In the genomic region with DNA sequence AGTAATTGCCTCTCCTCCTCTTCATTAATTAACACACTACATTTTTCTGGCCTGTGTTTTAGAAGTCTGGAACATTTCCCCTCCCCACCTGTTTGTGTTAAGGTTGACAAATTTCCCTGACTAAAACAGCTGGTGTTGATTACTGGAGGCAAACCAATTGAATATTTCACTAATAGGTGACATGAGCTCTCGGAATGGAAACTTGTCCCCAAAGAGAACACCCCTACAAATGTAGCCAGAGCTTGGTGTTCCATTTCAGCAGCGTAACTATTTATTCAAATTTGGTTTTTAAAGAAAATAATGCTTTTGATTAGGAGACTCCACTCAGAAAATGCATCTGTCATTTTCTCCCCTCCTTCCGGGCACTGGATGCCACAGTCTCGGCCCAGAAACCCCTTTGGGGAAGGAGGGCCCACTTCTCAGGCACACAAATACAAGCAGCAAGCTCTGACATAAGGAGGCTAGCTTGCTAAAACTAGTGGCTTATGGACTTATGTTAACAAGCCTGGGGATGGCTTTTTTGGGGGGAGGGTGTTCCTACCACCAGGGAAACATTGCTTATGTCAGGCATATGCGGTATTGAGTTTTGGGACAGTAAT, we compare ENCODE assay signal across 10 cellular contexts. TPM values are rescaled to one million over a fixed set of nuclear protein-coding genes. Genes with fewer than 3 reads are reported as not detected.
A peak's percentile ranks its signal among the peaks of the same experiment; 100 is the strongest.
DNase-seq lines count a peak whose midpoint lies in the region; ATAC-seq and TF ChIP-seq lines count a peak whose summit lies in the region.
"Had no signal": no experiment of that assay in that cellular context is flagged by ENCODE, and none has a peak within 500 bp of the region (broad histone marks: within the 10 kb centered on the region; RNA-seq: fewer than 3 reads in every experiment).

No MANE protein-coding gene starts in this region.

- ATAC-seq in HG02610 (IDR thresholded peaks at IDR 0.05; ENCODE audit: unreplicated experiment), result no peak

- H3K4me3 ChIP-seq in ascending aorta, result peak overlapping the region; percentile 89 to 92

- H3K4me1 ChIP-seq in ascending aorta, result no peaks in the 10 kb centered on the region

- H3K9me3 ChIP-seq in ascending aorta, result no peaks in the 10 kb centered on the region

- H3K27ac ChIP-seq in ascending aorta, result no peak overlapping the region

- no peaks in the 10 kb centered on the region for H3K27me3 ChIP-seq in ascending aorta

- intact Hi-C loops in ascending aorta (cut with DNase I), result loop anchor here (5.0 kb wide), 8 partner anchors 84 to 1389 kb away; partner anchors contain the start of genes ELMOD2, SCOC, TBC1D9 and ZNF330

- DNase-seq in NCI-H1694 treated with DMSO at 0.1 percent for 48 hours (lab: John Stamatoyannopoulos, UW), result peak; percentile 44
- DNase-seq in NCI-H1694 (lab: John Stamatoyannopoulos, UW), result no peak
- no peak for DNase-seq in ascending aorta (ENCODE audit: low spot score in 2 of 2)
- peak; percentile 22 for DNase-seq in medulla oblongata (ENCODE audit: extremely low spot score)
- DNase-seq in superior temporal gyrus (ENCODE audit: extremely low spot score), result peak; percentile 48
- DNase-seq in activated naive CD4-positive, alpha-beta T cell treated with Interleukin-2 at 50 U/mL for 16 hours, result no peak
- no peak for DNase-seq in mesenteric fat pad (ENCODE audit: low spot score)
- DNase-seq: activated CD4-positive, CD25-positive, alpha-beta regulatory T cell; activated naive CD4-positive, alpha-beta T cell had no signal

- TF ChIP-seq CTCF in ascending aorta (IDR thresholded peaks at IDR 0.05), result no peak

- no peaks in the 10 kb centered on the region for H3K36me3 ChIP-seq in ascending aorta

RNA-seq across cellular contexts. Expression of gene RNF150, which starts 2.2 kb away (rescaled TPM):
- 31.2 TPM for total RNA-seq in ascending aorta
- total RNA-seq in mesenteric fat pad, result 17.4 TPM

Comparison
In these comparisons a context has a peak if more than half of its experiments do, and no peak if none do; other contexts are left out.
1. DNase-seq: peak in NCI-H1694 treated with DMSO at 0.1 percent for 48 hours (single experiment), medulla oblongata (single experiment) and superior temporal gyrus (single experiment); none in NCI-H1694 (single experiment), ascending aorta (0 of 2), activated naive CD4-positive, alpha-beta T cell treated with Interleukin-2 at 50 U/mL for 16 hours (single experiment) and mesenteric fat pad (single experiment).